Comparison of ENCODE assay signal across 21 cellular contexts in genomic region chr15:45138814-45139765, GRCh38. TPM values are rescaled to one million over a fixed set of nuclear protein-coding genes. Genes with fewer than 3 reads are reported as not detected.
DNase-seq lines count a peak whose midpoint lies in the region; ATAC-seq and TF ChIP-seq lines count a peak whose summit lies in the region.
"Had no signal": no experiment of that assay in that cellular context is flagged by ENCODE, and none has a peak within 500 bp of the region (broad histone marks: within the 10 kb centered on the region; RNA-seq: fewer than 3 reads in every experiment).

No MANE protein-coding gene starts in this region.

- TF ChIP-seq CTCF in 22Rv1 (IDR thresholded peaks at IDR 0.05) (no peak), osteoblast (IDR thresholded peaks at IDR 0.05; ENCODE audit: extremely low read depth, low read depth, low read length) (no peak)

- no peak overlapping the region for H3K4me2 ChIP-seq in osteoblast (ENCODE audit: insufficient read depth, low read length)

- no peaks in the 10 kb centered on the region for H3K4me1 ChIP-seq in osteoblast (ENCODE audit: insufficient read depth, low read length)

- H3K36me3 ChIP-seq in H7 (replicated peaks; ENCODE audit: control insufficient read depth, insufficient read depth, low read length) (no peaks in the 10 kb centered on the region), osteoblast (ENCODE audit: insufficient read depth, low read length) (no peaks in the 10 kb centered on the region)

- H3K4me3 ChIP-seq in H7 (ENCODE audit: insufficient read depth, low read depth, low read length) (no peak overlapping the region), osteoblast (ENCODE audit: insufficient read depth, low read length) (no peak overlapping the region)

- H3K9me3 ChIP-seq in osteoblast (ENCODE audit: low read depth, low read length): no peaks in the 10 kb centered on the region

- DNase-seq in H7: peak; percentile 43
- peak; percentile 70 for DNase-seq in left lobe of liver (ENCODE audit: low spot score)
- DNase-seq in osteoblast (ENCODE audit: insufficient read length, low spot score, missing footprints): peak; percentile 27
- DNase-seq in COR-L47 (lab: John Stamatoyannopoulos, UW): no peak
- DNase-seq in NCI-H2081 (lab: John Stamatoyannopoulos, UW): no peak
- DNase-seq: CD4-positive, alpha-beta memory T cell; GDM1; GOT3; IMR-90; NCI-H1105; NCI-H146; NCI-H2029; NCI-H446; NCI-H526; PC-3 had no signal

- H3K79me2 ChIP-seq in osteoblast (ENCODE audit: insufficient read depth, low read length): no peaks in the 10 kb centered on the region

- no peak overlapping the region for H2AFZ ChIP-seq in osteoblast (ENCODE audit: low read length)

- peak overlapping the region; percentile 60 for H3K27ac ChIP-seq in 22Rv1
- H3K27ac ChIP-seq in osteoblast (ENCODE audit: low read depth, low read length): no peak overlapping the region

- ATAC-seq in left lobe of liver: peak; percentile 76
- no peak for ATAC-seq in GM19351 (IDR thresholded peaks at IDR 0.05; ENCODE audit: unreplicated experiment)
- ATAC-seq: HCT116, PC-3, SK-N-SH treated with all-trans-retinoic acid at 6 μM for 48 hours had no signal

- no peaks in the 10 kb centered on the region for H4K20me1 ChIP-seq in osteoblast (ENCODE audit: insufficient read depth, low read length)

- H3K27me3 ChIP-seq in H7 (ENCODE audit: control insufficient read depth, insufficient read depth, low read length): peaks cover 29% of the 10 kb centered on the region
- H3K27me3 ChIP-seq in osteoblast (ENCODE audit: insufficient read depth, low read length): peaks cover 42% of the 10 kb centered on the region

RNA-seq across cellular contexts. Expression of gene DUOX1, which starts 9.3 kb away (rescaled TPM):
- 0.24 and 0.37 TPM in 2 replicates for total RNA-seq in H7 (2014; rRNA removed; shearing (Covaris generic))
- 0.45 TPM for total RNA-seq in left lobe of liver
- under 0.01 and 0.29 TPM in 2 replicates for total RNA-seq in osteoblast
- total RNA-seq: IMR-90, PC-3, RPMI7951 had no signal

RNA-seq across cellular contexts. Expression of gene DUOXA1, which starts 9.4 kb away (rescaled TPM):
- 0.07 TPM in 1 of 2 replicates, not detected in the other for total RNA-seq in H7 (2014; rRNA removed; shearing (Covaris generic))
- not detected for total RNA-seq in left lobe of liver
- 0.29 and 0.36 TPM in 2 replicates for total RNA-seq in osteoblast
- total RNA-seq: Daoy, IMR-90, PC-3, RPMI7951 had no signal

RNA-seq across cellular contexts. Expression of gene DUOXA2, which starts 25.0 kb away (rescaled TPM):
- not detected in 2 replicates for total RNA-seq in H7 (2014; rRNA removed; shearing (Covaris generic))
- not detected for total RNA-seq in left lobe of liver
- not detected in 2 replicates for total RNA-seq in osteoblast
- total RNA-seq: CD4-positive, alpha-beta memory T cell; Daoy; IMR-90; PC-3; RPMI7951 had no signal

RNA-seq across cellular contexts. Expression of gene DUOX2, which starts 25.1 kb away (rescaled TPM):
- total RNA-seq in H7 (2014; rRNA removed; shearing (Covaris generic)): 0.15 TPM in 1 of 2 replicates, not detected in the other
- 0.10 TPM for total RNA-seq in left lobe of liver
- total RNA-seq in osteoblast: under 0.01 TPM in 1 of 2 replicates, not detected in the other
- total RNA-seq: IMR-90, PC-3, RPMI7951 had no signal

RNA-seq across cellular contexts. Expression of gene SHF, which starts 48.7 kb away (rescaled TPM):
- total RNA-seq in H7 (2014; rRNA removed; shearing (Covaris generic)): 40.0 and 56.4 TPM in 2 replicates
- total RNA-seq in left lobe of liver (18.4 TPM), osteoblast (3.3 and 4.1 TPM in 2 replicates)

Comparison
In these comparisons a context has a peak if more than half of its experiments do, and no peak if none do; other contexts are left out.
1. DNase-seq: peak in H7 (single experiment), left lobe of liver (single experiment) and osteoblast (single experiment); none in COR-L47 (single experiment) and NCI-H2081 (0 of 2).